In genomic region chr10:50614444-50615137, GRCh38 we compare ENCODE assay signal across 9 cellular contexts. TPM values are rescaled to one million over a fixed set of nuclear protein-coding genes. Genes with fewer than 3 reads are reported as not detected.
A peak's percentile ranks its signal among the peaks of the same experiment; 100 is the strongest.
DNase-seq lines count a peak whose midpoint lies in the region; ATAC-seq and TF ChIP-seq lines count a peak whose summit lies in the region.
"Had no signal": no experiment of that assay in that cellular context is flagged by ENCODE, and none has a peak within 500 bp of the region (broad histone marks: within the 10 kb centered on the region; RNA-seq: fewer than 3 reads in every experiment).

No MANE protein-coding gene starts in this region.

- no peaks in the 10 kb centered on the region for H3K27me3 Mint-ChIP-seq in glutamatergic neuron (ENCODE audit: unreplicated experiment)
- H3K27me3 Mint-ChIP-seq: dendritic cell treated with granulocyte-macrophage colony-stimulating factor and Interleukin-4, amounts not matched to agents 40 ng/mL and 50 ng/mL, for 4 days had no signal

- H3K4me3 Mint-ChIP-seq in glutamatergic neuron (ENCODE audit: unreplicated experiment), result no peak overlapping the region
- H3K4me3 Mint-ChIP-seq: dendritic cell treated with granulocyte-macrophage colony-stimulating factor and Interleukin-4, amounts not matched to agents 40 ng/mL and 50 ng/mL, for 4 days had no signal

- intact Hi-C loops in ascending aorta (cut with DNase I), result no loop called here

- H3K36me3 ChIP-seq in MG63, result no peaks in the 10 kb centered on the region
- no peaks in the 10 kb centered on the region for H3K36me3 ChIP-seq in ascending aorta

- peaks cover 3% of the 10 kb centered on the region for H3K9me3 Mint-ChIP-seq in glutamatergic neuron (ENCODE audit: unreplicated experiment)
- H3K9me3 Mint-ChIP-seq: dendritic cell treated with granulocyte-macrophage colony-stimulating factor and Interleukin-4, amounts not matched to agents 40 ng/mL and 50 ng/mL, for 4 days had no signal

- H3K27me3 ChIP-seq in MG63 (no peaks in the 10 kb centered on the region), ascending aorta (no peaks in the 10 kb centered on the region)

- no peaks in the 10 kb centered on the region for H3K36me3 Mint-ChIP-seq in glutamatergic neuron (ENCODE audit: unreplicated experiment)

- ATAC-seq in GM21447 (IDR thresholded peaks at IDR 0.05; ENCODE audit: unreplicated experiment), result peak; percentile 45
- ATAC-seq in GM19467 (IDR thresholded peaks at IDR 0.05; ENCODE audit: unreplicated experiment), result no peak
- ATAC-seq in omental fat pad (ENCODE audit: low FRiP score), result no peak

- peaks cover 45% of the 10 kb centered on the region for H3K4me1 Mint-ChIP-seq in glutamatergic neuron (ENCODE audit: low read depth, unreplicated experiment)

- H3K4me3 ChIP-seq in MG63 (no peak overlapping the region), ascending aorta (no peak overlapping the region)

- H3K27ac ChIP-seq in ascending aorta, result no peak overlapping the region

- H3K9me3 ChIP-seq in MG63, result no peaks in the 10 kb centered on the region
- H3K9me3 ChIP-seq in ascending aorta, result no peaks in the 10 kb centered on the region

- no peak overlapping the region for H3K27ac Mint-ChIP-seq in glutamatergic neuron (ENCODE audit: unreplicated experiment)
- H3K27ac Mint-ChIP-seq: dendritic cell treated with granulocyte-macrophage colony-stimulating factor and Interleukin-4, amounts not matched to agents 40 ng/mL and 50 ng/mL, for 4 days had no signal

- TF ChIP-seq CTCF in glutamatergic neuron (IDR thresholded peaks at IDR 0.05; ENCODE audit: partially characterized antibody, unreplicated experiment) (peak; percentile 66), ascending aorta (IDR thresholded peaks at IDR 0.05) (no peak), omental fat pad (IDR thresholded peaks at IDR 0.05) (no peak)

- peaks cover 0 to 15% of the 10 kb centered on the region in 2 donors for H3K4me1 ChIP-seq in ascending aorta

- DNase-seq in DMS53 (lab: John Stamatoyannopoulos, UW) (peak; percentile 89), NCI-H510A treated with DMSO at 0.1 percent for 48 hours (lab: John Stamatoyannopoulos, UW) (peak; percentile 52), glutamatergic neuron (no peak), MG63 (no peak), ascending aorta (ENCODE audit: low spot score in 2 of 2) (no peak), omental fat pad (ENCODE audit: low spot score) (no peak)

RNA-seq across cellular contexts. Expression of gene SGMS1, which starts 9.2 kb away (rescaled TPM):
- 24.1 TPM for total RNA-seq in glutamatergic neuron (ENCODE audit: unreplicated experiment)
- 9.2 and 19.7 TPM in 2 replicates for total RNA-seq in MG63 (2014; rRNA removed; shearing (Covaris generic); ENCODE audit: low replicate concordance)
- total RNA-seq in ascending aorta, result 128 TPM
- total RNA-seq in omental fat pad, result 100 to 1,000 TPM in 2 of 4 donors, 10 to 100 TPM in 2; 82.5 to 136 (median 96.4) TPM

Comparison
In these comparisons a context has a peak if more than half of its experiments do, and no peak if none do; other contexts are left out.
1. DNase-seq: peak in DMS53 (single experiment) and NCI-H510A treated with DMSO at 0.1 percent for 48 hours (single experiment); none in glutamatergic neuron (single experiment), MG63 (single experiment), ascending aorta (0 of 2) and omental fat pad (single experiment).